Comparison of ENCODE assay signal across 8 cellular contexts in genomic region chr15:63156086-63156707, GRCh38. TPM values are rescaled to one million over a fixed set of nuclear protein-coding genes. Genes with fewer than 3 reads are reported as not detected.
DNase-seq lines count a peak whose midpoint lies in the region; ATAC-seq and TF ChIP-seq lines count a peak whose summit lies in the region.

No MANE protein-coding gene starts in this region.

- peak; percentile 10 for DNase-seq in DMS114 treated with DMSO at 0.1 percent for 48 hours (lab: John Stamatoyannopoulos, UW; ENCODE audit: unreplicated experiment)
- DNase-seq in effector memory CD4-positive, alpha-beta T cell: no peak
- DNase-seq in naive thymus-derived CD4-positive, alpha-beta T cell: no peak
- no peak for DNase-seq in NCI-H524 treated with DMSO at 0.1 percent for 48 hours (lab: John Stamatoyannopoulos, UW)
- no peak for DNase-seq in NCI-H1092 treated with DMSO at 0.1 percent for 48 hours (lab: John Stamatoyannopoulos, UW)
- no peak for DNase-seq in mesenteric fat pad (ENCODE audit: low spot score)

- no peaks in the 10 kb centered on the region for H3K9me2 ChIP-seq in OCI-LY1 (ENCODE audit: low read depth, low read length)

- intact Hi-C loops in naive thymus-derived CD4-positive, alpha-beta T cell (cut with micrococcal nuclease): loop anchor here (2.0 to 5.0 kb wide), 3 partner anchors 13 to 107 kb away; no protein-coding TSS in a partner anchor

- peaks cover 18% of the 10 kb centered on the region for H3K4me1 ChIP-seq in OCI-LY1 (ENCODE audit: insufficient read depth, low read length, severe bottlenecking)
- H3K4me1 ChIP-seq in effector memory CD4-positive, alpha-beta T cell (ENCODE audit: control insufficient read depth, insufficient read depth, low read length, poor library complexity, severe bottlenecking): no peaks in the 10 kb centered on the region
- peaks cover 10 to 11% of the 10 kb centered on the region in 2 donors for H3K4me1 ChIP-seq in naive thymus-derived CD4-positive, alpha-beta T cell (ENCODE audit: control insufficient read depth in 2 of 2, insufficient read depth in 2 of 2, low read length in 2 of 2)

- H3K27ac ChIP-seq in OCI-LY1 (ENCODE audit: low read depth, low read length, poor library complexity, severe bottlenecking): peak overlapping the region; percentile 76
- H3K27ac ChIP-seq in effector memory CD4-positive, alpha-beta T cell (ENCODE audit: insufficient read depth, low read length, poor library complexity, severe bottlenecking): peak overlapping the region; percentile 85
- H3K27ac ChIP-seq in naive thymus-derived CD4-positive, alpha-beta T cell (ENCODE audit: low read depth, low read length): peak overlapping the region; percentile 86

- ATAC-seq in naive thymus-derived CD4-positive, alpha-beta T cell: no peak
- no peak for ATAC-seq in GM21717 (IDR thresholded peaks at IDR 0.05; ENCODE audit: unreplicated experiment)

- TF ChIP-seq CTCF in OCI-LY1 (IDR thresholded peaks at IDR 0.05; ENCODE audit: low read length): no peak

- peaks cover 0 to 37% (median 5%) of the 10 kb centered on the region in 5 donors for H3K36me3 Mint-ChIP-seq in naive thymus-derived CD4-positive, alpha-beta T cell

- peak overlapping the region; percentile 89 for H3K4me2 ChIP-seq in OCI-LY1 (ENCODE audit: low read length)

- no peaks in the 10 kb centered on the region for H3K9me3 ChIP-seq in OCI-LY1 (ENCODE audit: low read length)
- H3K9me3 ChIP-seq in effector memory CD4-positive, alpha-beta T cell (ENCODE audit: control insufficient read depth, low read length): no peaks in the 10 kb centered on the region
- no peaks in the 10 kb centered on the region for H3K9me3 ChIP-seq in naive thymus-derived CD4-positive, alpha-beta T cell (ENCODE audit: control insufficient read depth in 2 of 3, low read length in 3 of 3)

- H3F3A ChIP-seq in OCI-LY1 (ENCODE audit: insufficient read depth, low read length): no peaks in the 10 kb centered on the region

- H3K27me3 ChIP-seq in OCI-LY1 (ENCODE audit: insufficient read depth, low read length): no peaks in the 10 kb centered on the region
- H3K27me3 ChIP-seq in effector memory CD4-positive, alpha-beta T cell (replicated peaks; ENCODE audit: control insufficient read depth, insufficient read depth, low read length, poor library complexity, severe bottlenecking): no peaks in the 10 kb centered on the region
- H3K27me3 ChIP-seq in naive thymus-derived CD4-positive, alpha-beta T cell (ENCODE audit: control insufficient read depth in 2 of 2, insufficient read depth in 2 of 2, low read length in 2 of 2): no peaks in the 10 kb centered on the region

- H3K27ac Mint-ChIP-seq in naive thymus-derived CD4-positive, alpha-beta T cell: peak overlapping the region; percentile 93 to 99 (median 97)

- H3K4me3 ChIP-seq in OCI-LY1 (ENCODE audit: low read depth, low read length, poor library complexity, severe bottlenecking): peak overlapping the region; percentile 83
- peak overlapping the region; percentile 98 for H3K4me3 ChIP-seq in effector memory CD4-positive, alpha-beta T cell (ENCODE audit: insufficient read depth, low read depth, low read length, poor library complexity, severe bottlenecking)
- peak overlapping the region; percentile 100 for H3K4me3 ChIP-seq in naive thymus-derived CD4-positive, alpha-beta T cell (ENCODE audit: low read length)

- CTCF ChIA-PET in naive thymus-derived CD4-positive, alpha-beta T cell (lab: Charles Lee): interaction anchor here (1.1 to 1.2 kb wide), 2 partner anchors 32 to 36 kb away, joined by 4 read pairs; no protein-coding TSS in a partner anchor

- no peaks in the 10 kb centered on the region for H4K20me1 ChIP-seq in OCI-LY1 (ENCODE audit: insufficient read depth, low read length)

- no peak overlapping the region for H2AFZ ChIP-seq in OCI-LY1 (ENCODE audit: low read length)

- H3K79me2 ChIP-seq in OCI-LY1 (ENCODE audit: insufficient read depth, low read length): peaks cover 12% of the 10 kb centered on the region; the same call in 1 of the 2 replicates

- H3K4me3 Mint-ChIP-seq in naive thymus-derived CD4-positive, alpha-beta T cell: peak overlapping the region; percentile 89 to 100 (median 98)

- H3K4me1 Mint-ChIP-seq in naive thymus-derived CD4-positive, alpha-beta T cell: peaks cover 4 to 37% (median 27%) of the 10 kb centered on the region in 7 donors

- H3K27me3 Mint-ChIP-seq in naive thymus-derived CD4-positive, alpha-beta T cell: no peaks in the 10 kb centered on the region

- H3K9me3 Mint-ChIP-seq in naive thymus-derived CD4-positive, alpha-beta T cell: no peaks in the 10 kb centered on the region

- H3K9ac ChIP-seq in OCI-LY1 (ENCODE audit: low read length): peak overlapping the region; percentile 85

- POLR2A ChIA-PET in naive thymus-derived CD4-positive, alpha-beta T cell (lab: Charles Lee): interaction anchor here (0.6 to 5.3 kb wide), 14 partner anchors 7 to 551 kb away, joined by 3 to 49 read pairs (median 7); partner anchors contain the start of gene APH1B

- peaks cover 28% of the 10 kb centered on the region; the same call in 1 of the 2 replicates for H3K36me3 ChIP-seq in OCI-LY1 (ENCODE audit: insufficient read depth, low read length)
- H3K36me3 ChIP-seq in effector memory CD4-positive, alpha-beta T cell (ENCODE audit: control insufficient read depth, insufficient read depth, low read length): peaks cover 14% of the 10 kb centered on the region
- H3K36me3 ChIP-seq in naive thymus-derived CD4-positive, alpha-beta T cell (ENCODE audit: control insufficient read depth in 2 of 3, insufficient read depth in 3 of 3, low read length in 3 of 3): peaks cover 0 to 15% (median 0%) of the 10 kb centered on the region in 3 experiments

RNA-seq across cellular contexts. Expression of gene RPS27L, which starts 1.1 kb away (rescaled TPM):
- total RNA-seq in naive thymus-derived CD4-positive, alpha-beta T cell: 100 to 1,000 TPM in 3 of 5 experiments, 10 to 100 TPM in 2; 38.7 to 248 (median 111) TPM
- polyA plus RNA-seq in naive thymus-derived CD4-positive, alpha-beta T cell: 100 to 1,000 TPM in 1 of 2 donors, 10 to 100 TPM in 1; 86.8 to 224 TPM
- 158 TPM for total RNA-seq in mesenteric fat pad

RNA-seq across cellular contexts. Expression of gene RAB8B, which starts 33.2 kb away (rescaled TPM):
- total RNA-seq in naive thymus-derived CD4-positive, alpha-beta T cell: 100 to 1,000 TPM in 1 of 5 experiments, 10 to 100 TPM in 4; 37.2 to 100 (median 71.3) TPM
- 10 to 100 TPM; 30.4 to 32.0 TPM for polyA plus RNA-seq in naive thymus-derived CD4-positive, alpha-beta T cell
- total RNA-seq in mesenteric fat pad: 46.8 TPM

RNA-seq across cellular contexts. Expression of gene LACTB, which starts 34.5 kb away (rescaled TPM):
- total RNA-seq in naive thymus-derived CD4-positive, alpha-beta T cell: 10 to 100 TPM in 4 of 5 experiments, 1 to 10 TPM in 1; 9.8 to 23.2 (median 10.7) TPM
- 10 to 100 TPM in 1 of 2 donors, 1 to 10 TPM in 1; 8.2 to 10.3 TPM for polyA plus RNA-seq in naive thymus-derived CD4-positive, alpha-beta T cell
- 30.1 TPM for total RNA-seq in mesenteric fat pad
